21 cellular contexts compared by ENCODE assay signal in the genomic region with DNA sequence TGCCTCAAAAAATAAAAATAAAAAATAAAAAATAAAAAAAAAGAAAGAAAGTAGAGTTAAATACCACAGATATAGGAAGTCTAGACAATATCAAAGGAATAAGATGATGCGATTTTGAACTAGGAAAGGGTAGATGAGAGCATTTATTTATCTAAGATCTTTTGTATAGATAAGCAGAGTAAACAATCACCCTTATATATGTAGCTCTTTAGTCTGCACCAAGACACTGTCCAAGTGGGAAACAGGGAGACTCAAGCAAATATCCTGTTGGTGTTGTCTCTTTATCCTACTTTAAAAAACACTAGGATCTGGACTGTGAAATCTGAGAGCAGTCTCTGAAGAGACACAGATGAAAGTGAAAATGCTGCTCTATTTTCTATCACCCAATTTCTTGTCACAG.
A peak's percentile ranks its signal among the peaks of the same experiment; 100 is the strongest.
DNase-seq lines count a peak whose midpoint lies in the region; ATAC-seq and TF ChIP-seq lines count a peak whose summit lies in the region.
"Had no signal": no experiment of that assay in that cellular context is flagged by ENCODE, and none has a peak within 500 bp of the region (broad histone marks: within the 10 kb centered on the region; RNA-seq: fewer than 3 reads in every experiment).

No MANE protein-coding gene starts in this region.

- H3K9me2 ChIP-seq in PC-3 (replicated peaks; ENCODE audit: low read length): no peaks in the 10 kb centered on the region

- H3K27ac Mint-ChIP-seq in osteocyte (ENCODE audit: unreplicated experiment): no peak overlapping the region
- H3K27ac Mint-ChIP-seq: CD8-positive, alpha-beta memory T cell; IgD-negative memory B cell had no signal

- H3K4me3 Mint-ChIP-seq in osteocyte (ENCODE audit: unreplicated experiment): no peak overlapping the region
- H3K4me3 Mint-ChIP-seq: CD8-positive, alpha-beta memory T cell; IgD-negative memory B cell had no signal

- H3K9me3 ChIP-seq in PC-3 (ENCODE audit: low read length): no peaks in the 10 kb centered on the region
- no peaks in the 10 kb centered on the region for H3K9me3 ChIP-seq in endocrine pancreas (ENCODE audit: control insufficient read depth, low read length)
- H3K9me3 ChIP-seq: HAP-1 had no signal

- no peaks in the 10 kb centered on the region for H3K27me3 ChIP-seq in PC-3 (ENCODE audit: low read length)
- no peaks in the 10 kb centered on the region for H3K27me3 ChIP-seq in endocrine pancreas (ENCODE audit: control insufficient read depth, insufficient read depth, low read length)

- CTCF ChIA-PET in PC-3 (lab: Charles Lee): no interaction called here

- no peak overlapping the region for H2AFZ ChIP-seq in PC-3 (ENCODE audit: low read length)
- H2AFZ ChIP-seq: GM23248 had no signal

- H3K9ac ChIP-seq in PC-3 (ENCODE audit: low read length) (no peak overlapping the region), endocrine pancreas (ENCODE audit: control insufficient read depth, insufficient read depth, low read length) (no peak overlapping the region)
- H3K9ac ChIP-seq: GM23248 had no signal

- peak overlapping the region; percentile 47 for H3K4me2 ChIP-seq in PC-3 (ENCODE audit: low read length)

- no peak overlapping the region for H3K27ac ChIP-seq in PC-3 (ENCODE audit: low read length)
- H3K27ac ChIP-seq: GM23248, HL-60 had no signal

- DNase-seq in DMS53 (lab: John Stamatoyannopoulos, UW) (peak; percentile 79), LoVo (ENCODE audit: low spot score) (peak; percentile 43), PC-3 (peak; percentile 51), osteocyte (ENCODE audit: extremely low spot score, unreplicated experiment) (no peak), occipital lobe (lab: John Stamatoyannopoulos, UW) (no peak), HUDEP-2 (lab: John Stamatoyannopoulos, UW; ENCODE audit: unreplicated experiment in 76 of 76) (no peak)
- DNase-seq in stimulated activated CD8-positive, alpha-beta memory T cell treated with anti-CD3 and anti-CD28 coated beads, Interleukin-4, amount 100 ng/mL, for 48 hours: no peak
- DNase-seq: C1 segment of cervical spinal cord; CD8-positive, alpha-beta memory T cell; DMS79; GM23248; Karpas-422; NCI-H1092 treated with DMSO at 0.1 percent for 48 hours; NCI-H187; NCI-H2171; NK-92 treated with Interleukin-12 subunit alpha and Interleukin-12 subunit beta, amount 100 ng/mL, for 24 hours had no signal

- no peaks in the 10 kb centered on the region for H3F3A ChIP-seq in PC-3 (ENCODE audit: low read length, unreplicated experiment)

- POLR2A ChIA-PET in PC-3 (lab: Charles Lee; ENCODE audit: unreplicated experiment): no interaction called here

- no peaks in the 10 kb centered on the region for H3K36me3 ChIP-seq in PC-3 (ENCODE audit: low read depth, low read length)
- no peaks in the 10 kb centered on the region for H3K36me3 ChIP-seq in endocrine pancreas (ENCODE audit: control insufficient read depth, insufficient read depth, low read length)
- H3K36me3 ChIP-seq: HAP-1 had no signal

- BruUV-seq in PC-3 (replicated peaks; lab: Mats Ljungman, UMichigan): no TSS peak

- H3K4me1 Mint-ChIP-seq in osteocyte (ENCODE audit: unreplicated experiment): peaks cover 9% of the 10 kb centered on the region
- H3K4me1 Mint-ChIP-seq: CD8-positive, alpha-beta memory T cell; IgD-negative memory B cell had no signal

- H3K79me2 ChIP-seq in PC-3 (ENCODE audit: low read length): no peaks in the 10 kb centered on the region

- H3K4me3 ChIP-seq in PC-3 (ENCODE audit: low read length): no peak overlapping the region
- H3K4me3 ChIP-seq in endocrine pancreas (ENCODE audit: control insufficient read depth, insufficient read depth, low read length): peak overlapping the region; percentile 15
- H3K4me3 ChIP-seq: GM23248, HAP-1 had no signal

- TF ChIP-seq CTCF in PC-3 (conservative IDR thresholded peaks at IDR 0.05; ENCODE audit: low read depth, low read length) (no peak), osteocyte (IDR thresholded peaks at IDR 0.05) (no peak)

- no peaks in the 10 kb centered on the region for H4K20me1 ChIP-seq in PC-3 (ENCODE audit: low read length)

- no peaks in the 10 kb centered on the region for H3K27me3 Mint-ChIP-seq in osteocyte (ENCODE audit: unreplicated experiment)
- H3K27me3 Mint-ChIP-seq: CD8-positive, alpha-beta memory T cell had no signal

- H3K36me3 Mint-ChIP-seq in osteocyte (ENCODE audit: unreplicated experiment): no peaks in the 10 kb centered on the region
- H3K36me3 Mint-ChIP-seq: CD8-positive, alpha-beta memory T cell; IgD-negative memory B cell had no signal

- peaks cover 37% of the 10 kb centered on the region for H3K4me1 ChIP-seq in PC-3 (ENCODE audit: insufficient read depth, low read length)
- peaks cover 9% of the 10 kb centered on the region for H3K4me1 ChIP-seq in endocrine pancreas (ENCODE audit: control insufficient read depth, insufficient read depth, low read length)
- H3K4me1 ChIP-seq: HAP-1 had no signal

- H3K9me3 Mint-ChIP-seq in osteocyte (ENCODE audit: unreplicated experiment): no peaks in the 10 kb centered on the region
- H3K9me3 Mint-ChIP-seq: IgD-negative memory B cell had no signal

- peak; percentile 66 for ATAC-seq in PC-3
- ATAC-seq: Right ventricle myocardium inferior had no signal

- intact Hi-C loops in PC-3 (cut with micrococcal nuclease): loop anchor here (2.0 to 5.0 kb wide), 3 partner anchors 47 to 587 kb away; partner anchors contain the start of gene FLRT3

Comparison
In these comparisons a context has a peak if more than half of its experiments do, and no peak if none do; other contexts are left out.
1. DNase-seq: peak in DMS53 (single experiment), LoVo (single experiment) and PC-3 (single experiment); none in stimulated activated CD8-positive, alpha-beta memory T cell treated with anti-CD3 and anti-CD28 coated beads, Interleukin-4, amount 100 ng/mL, for 48 hours (single experiment), osteocyte (single experiment), occipital lobe (single experiment) and HUDEP-2 (0 of 76).